ENCODE assay signal across 23 cellular contexts in genomic region chr6:54050750-54051149, GRCh38.
"Had no signal": no experiment of that assay in that cellular context is flagged by ENCODE, and none has a peak within 500 bp of the region (broad histone marks: within the 10 kb centered on the region; RNA-seq: fewer than 3 reads in every experiment).

No MANE protein-coding gene starts in this region.

- H3K27me3 ChIP-seq: adrenal gland, foreskin keratinocyte, thyroid gland, upper lobe of right lung had no signal

- H3K36me3 ChIP-seq: adrenal gland, lower lobe of right lung, thyroid gland, upper lobe of right lung had no signal

- H3K4me1 ChIP-seq: lower lobe of right lung, upper lobe of right lung had no signal

- DNase-seq: activated CD4-positive, alpha-beta T cell treated with anti-CD3 and anti-CD28 coated beads for 4 hours; activated CD4-positive, alpha-beta T cell treated with anti-CD3 and anti-CD28 coated beads, Interleukin-2, amount 50 U/mL, for 48 hours; activated CD4-positive, CD25-positive, alpha-beta regulatory T cell; activated CD8-positive, alpha-beta memory T cell treated with anti-CD3 and anti-CD28 coated beads, Interleukin-2, amount 50 U/mL, for 48 hours; activated naive CD4-positive, alpha-beta T cell; activated T-cell treated with anti-CD3 and anti-CD28 coated beads, Interleukin-2, amount 50 U/mL, for 4 hours; adrenal gland; cerebellar nuclear complex; erythroblast; foreskin keratinocyte; hippocampal formation; left colon; lower lobe of right lung; mesendoderm; mucosa of descending colon; naive B cell; posterior cingulate gyrus; stimulated activated CD4-positive, alpha-beta T cell treated with anti-CD3 and anti-CD28 coated beads, Interleukin-1b, Interleukin-23, amount 100 ng/mL, for 48 hours; substantia nigra; SW 1271; T-helper 17 cell; thyroid gland; upper lobe of right lung had no signal

- H3K27ac ChIP-seq: adrenal gland, foreskin keratinocyte, lower lobe of right lung, thyroid gland, upper lobe of right lung had no signal

- H3K9me3 ChIP-seq: adrenal gland, lower lobe of right lung, mucosa of descending colon, thyroid gland, upper lobe of right lung had no signal

- ATAC-seq: activated T-cell treated with anti-CD3 and anti-CD28 coated beads, Interleukin-2, amount 50 U/mL, for 4 hours; foreskin keratinocyte; left colon; lower lobe of right lung; mucosa of descending colon; T-helper 17 cell; upper lobe of right lung had no signal

- H3K4me3 ChIP-seq: adrenal gland, lower lobe of right lung, mucosa of descending colon, thyroid gland, upper lobe of right lung had no signal
